ENCODE assay signal across 10 cellular contexts in genomic region chr7:64889686-64890162, GRCh38. TPM values are rescaled to one million over a fixed set of nuclear protein-coding genes. Genes with fewer than 3 reads are reported as not detected.
DNase-seq lines count a peak whose midpoint lies in the region; ATAC-seq lines count a peak whose summit lies in the region.
"Had no signal": no experiment of that assay in that cellular context is flagged by ENCODE, and none has a peak within 500 bp of the region (broad histone marks: within the 10 kb centered on the region; RNA-seq: fewer than 3 reads in every experiment).

No MANE protein-coding gene starts in this region.

- no peaks in the 10 kb centered on the region for H3K36me3 Mint-ChIP-seq in activated CD8-positive, alpha-beta memory T cell treated with anti-CD3 and anti-CD28 coated beads, Interleukin-2, amount 10 ng/mL, durations not matched to agents 7 days and 5 days
- H3K36me3 Mint-ChIP-seq in memory B cell, result peaks cover 3% of the 10 kb centered on the region

- no peaks in the 10 kb centered on the region for H3K9me3 ChIP-seq in subcutaneous abdominal adipose tissue (ENCODE audit: control insufficient read depth in 5 of 5, low read length in 5 of 5)

- ATAC-seq in activated CD8-positive, alpha-beta memory T cell treated with anti-CD3 and anti-CD28 coated beads, Interleukin-2, amount 10 ng/mL, durations not matched to agents 7 days and 5 days, result no peak
- no peak for ATAC-seq in memory B cell (ENCODE audit: low read depth)
- ATAC-seq in GM18498 (IDR thresholded peaks at IDR 0.05; ENCODE audit: unreplicated experiment), result no peak

- peaks cover 2 to 17% (median 12%) of the 10 kb centered on the region in 5 donors for H3K27me3 ChIP-seq in subcutaneous abdominal adipose tissue (ENCODE audit: control insufficient read depth in 5 of 5, insufficient read depth in 4 of 5, low read length in 5 of 5)

- peaks cover 57% of the 10 kb centered on the region for H3K27me3 Mint-ChIP-seq in activated CD8-positive, alpha-beta memory T cell treated with anti-CD3 and anti-CD28 coated beads, Interleukin-2, amount 10 ng/mL, durations not matched to agents 7 days and 5 days
- peaks cover 26% of the 10 kb centered on the region for H3K27me3 Mint-ChIP-seq in memory B cell

- no peaks in the 10 kb centered on the region for H3K9me3 Mint-ChIP-seq in activated CD8-positive, alpha-beta memory T cell treated with anti-CD3 and anti-CD28 coated beads, Interleukin-2, amount 10 ng/mL, durations not matched to agents 7 days and 5 days (ENCODE audit: low read depth)
- no peaks in the 10 kb centered on the region for H3K9me3 Mint-ChIP-seq in memory B cell

- CTCF ChIA-PET in activated CD8-positive, alpha-beta memory T cell treated with anti-CD3 and anti-CD28 coated beads, Interleukin-2, amount 10 ng/mL, durations not matched to agents 7 days and 5 days (lab: Charles Lee), result no interaction called here

- peak overlapping the region in 2 of 5 donors; percentile 74 to 79 for H3K9ac ChIP-seq in subcutaneous abdominal adipose tissue (ENCODE audit: low read length in 5 of 5)

- H3K36me3 ChIP-seq in subcutaneous abdominal adipose tissue (ENCODE audit: control insufficient read depth in 5 of 5, insufficient read depth in 5 of 5, low read length in 5 of 5), result no peaks in the 10 kb centered on the region
- H3K36me3 ChIP-seq: brain microvascular endothelial cell had no signal

- peak; percentile 51 for DNase-seq in activated CD8-positive, alpha-beta memory T cell treated with anti-CD3 and anti-CD28 coated beads, Interleukin-2, amount 50 U/mL, for 48 hours
- no peak for DNase-seq in activated CD8-positive, alpha-beta memory T cell treated with anti-CD3 and anti-CD28 coated beads, Interleukin-2, amount 10 ng/mL, durations not matched to agents 7 days and 5 days
- DNase-seq in memory B cell (ENCODE audit: low spot score in 2 of 2), result no peak
- DNase-seq in NCI-H2029 (lab: John Stamatoyannopoulos, UW), result no peak
- no peak for DNase-seq in GOT3 (lab: John Stamatoyannopoulos, UW)
- DNase-seq: activated CD4-positive, alpha-beta T cell treated with anti-CD3 and anti-CD28 coated beads for 1 hour; brain microvascular endothelial cell had no signal

- H3K4me3 ChIP-seq in subcutaneous abdominal adipose tissue (ENCODE audit: low read depth in 1 of 5, low read length in 5 of 5), result peak overlapping the region in 3 of 5 donors; percentile 60 to 73 (median 69)

- H3K4me3 Mint-ChIP-seq in activated CD8-positive, alpha-beta memory T cell treated with anti-CD3 and anti-CD28 coated beads, Interleukin-2, amount 10 ng/mL, durations not matched to agents 7 days and 5 days, result no peak overlapping the region
- peak overlapping the region; percentile 46 for H3K4me3 Mint-ChIP-seq in memory B cell

- H3K27ac ChIP-seq in angular gyrus (ENCODE audit: low read depth, low read length) (peak overlapping the region; percentile 51), subcutaneous abdominal adipose tissue (ENCODE audit: low read depth, low read length) (no peak overlapping the region)
- H3K27ac ChIP-seq: brain microvascular endothelial cell had no signal

- H3K4me1 Mint-ChIP-seq in activated CD8-positive, alpha-beta memory T cell treated with anti-CD3 and anti-CD28 coated beads, Interleukin-2, amount 10 ng/mL, durations not matched to agents 7 days and 5 days, result peaks cover 10% of the 10 kb centered on the region
- H3K4me1 Mint-ChIP-seq in memory B cell, result peaks cover 10% of the 10 kb centered on the region

- H3K27ac Mint-ChIP-seq in activated CD8-positive, alpha-beta memory T cell treated with anti-CD3 and anti-CD28 coated beads, Interleukin-2, amount 10 ng/mL, durations not matched to agents 7 days and 5 days, result no peak overlapping the region
- no peak overlapping the region for H3K27ac Mint-ChIP-seq in memory B cell

- H3K4me1 ChIP-seq in subcutaneous abdominal adipose tissue (ENCODE audit: control insufficient read depth in 5 of 5, insufficient read depth in 5 of 5, low read length in 5 of 5), result peaks cover 0 to 23% (median 19%) of the 10 kb centered on the region in 5 donors

RNA-seq across cellular contexts. Expression of gene ZNF273, which starts 13.3 kb away (rescaled TPM):
- 10 to 100 TPM in 1 of 2 experiments, 1 to 10 TPM in 1; 8.4 to 13.6 TPM for total RNA-seq in activated CD8-positive, alpha-beta memory T cell treated with anti-CD3 and anti-CD28 coated beads, Interleukin-2, amount 10 ng/mL, durations not matched to agents 7 days and 5 days
